ENCODE assay signal across 9 cellular contexts in genomic region chr1:37038079-37038702, GRCh38. TPM values are rescaled to one million over a fixed set of nuclear protein-coding genes. Genes with fewer than 3 reads are reported as not detected.
DNase-seq lines count a peak whose midpoint lies in the region; FAIRE-seq and TF ChIP-seq lines count a peak whose summit lies in the region.
"Had no signal": no experiment of that assay in that cellular context is flagged by ENCODE, and none has a peak within 500 bp of the region (broad histone marks: within the 10 kb centered on the region; RNA-seq: fewer than 3 reads in every experiment).

No MANE protein-coding gene starts in this region.

- H3K36me3 Mint-ChIP-seq in activated T-helper 2 cell treated with anti-CD3 and anti-CD28 coated beads, Interferon-gamma antibody, Interleukin-2, Interleukin-4, amounts not matched to agents 10 μg/mL and 5 μg/mL and 100 μg/mL, durations not matched to agents 14 hours and 24 hours and 36 hours (ENCODE audit: low read depth), result no peaks in the 10 kb centered on the region
- no peaks in the 10 kb centered on the region for H3K36me3 Mint-ChIP-seq in activated naive CD8-positive, alpha-beta T cell treated with anti-CD3 and anti-CD28 coated beads for 36 hours
- H3K36me3 Mint-ChIP-seq: T-cell had no signal

- intact Hi-C loops in activated T-helper 2 cell treated with anti-CD3 and anti-CD28 coated beads, Interferon-gamma antibody, Interleukin-2, Interleukin-4, amounts not matched to agents 10 μg/mL and 5 μg/mL and 100 μg/mL, durations not matched to agents 14 hours and 24 hours and 36 hours (cut with micrococcal nuclease), result no loop called here

- TF ChIP-seq POLR2A in GM12891 (IDR thresholded peaks at IDR 0.05; ENCODE audit: low read depth, low read length), result no peak

- DNase-seq in HFF-Myc (ENCODE audit: extremely low read depth, low read depth) (no peak), NCI-H446 (lab: John Stamatoyannopoulos, UW) (peak; percentile 77 to 88), dermis microvascular lymphatic vessel endothelial cell (ENCODE audit: low read depth in 2 of 2) (peak; percentile 4 to 25), putamen (ENCODE audit: low spot score) (peak; percentile 63), GM12891 (ENCODE audit: insufficient read length, low spot score) (no peak)
- no peak for DNase-seq in activated T-helper 2 cell treated with anti-CD3 and anti-CD28 coated beads, Interferon-gamma antibody, Interleukin-2, Interleukin-4, amounts not matched to agents 10 μg/mL and 5 μg/mL and 100 μg/mL, durations not matched to agents 14 hours and 24 hours and 36 hours (ENCODE audit: low spot score)
- DNase-seq in activated naive CD8-positive, alpha-beta T cell treated with anti-CD3 and anti-CD28 coated beads for 36 hours, result no peak
- DNase-seq: T-cell had no signal

- H3K4me1 Mint-ChIP-seq in activated T-helper 2 cell treated with anti-CD3 and anti-CD28 coated beads, Interferon-gamma antibody, Interleukin-2, Interleukin-4, amounts not matched to agents 10 μg/mL and 5 μg/mL and 100 μg/mL, durations not matched to agents 14 hours and 24 hours and 36 hours (ENCODE audit: low read depth), result peaks cover 3% of the 10 kb centered on the region
- H3K4me1 Mint-ChIP-seq in activated naive CD8-positive, alpha-beta T cell treated with anti-CD3 and anti-CD28 coated beads for 36 hours, result peaks cover 5% of the 10 kb centered on the region

- no peak overlapping the region for H3K4me3 ChIP-seq in HFF-Myc (replicated peaks; ENCODE audit: low read depth, low read length)

- H3K4me3 Mint-ChIP-seq in activated T-helper 2 cell treated with anti-CD3 and anti-CD28 coated beads, Interferon-gamma antibody, Interleukin-2, Interleukin-4, amounts not matched to agents 10 μg/mL and 5 μg/mL and 100 μg/mL, durations not matched to agents 14 hours and 24 hours and 36 hours (ENCODE audit: low read depth), result no peak overlapping the region
- no peak overlapping the region for H3K4me3 Mint-ChIP-seq in activated naive CD8-positive, alpha-beta T cell treated with anti-CD3 and anti-CD28 coated beads for 36 hours
- H3K4me3 Mint-ChIP-seq: T-cell had no signal

- no peaks in the 10 kb centered on the region for H3K9me3 Mint-ChIP-seq in activated T-helper 2 cell treated with anti-CD3 and anti-CD28 coated beads, Interferon-gamma antibody, Interleukin-2, Interleukin-4, amounts not matched to agents 10 μg/mL and 5 μg/mL and 100 μg/mL, durations not matched to agents 14 hours and 24 hours and 36 hours
- H3K9me3 Mint-ChIP-seq in activated naive CD8-positive, alpha-beta T cell treated with anti-CD3 and anti-CD28 coated beads for 36 hours, result no peaks in the 10 kb centered on the region
- H3K9me3 Mint-ChIP-seq: T-cell had no signal

- no peak for FAIRE-seq in GM12891 (lab: Jason Lieb, UNC)
- FAIRE-seq: endometrium had no signal

- H3K27me3 Mint-ChIP-seq in activated T-helper 2 cell treated with anti-CD3 and anti-CD28 coated beads, Interferon-gamma antibody, Interleukin-2, Interleukin-4, amounts not matched to agents 10 μg/mL and 5 μg/mL and 100 μg/mL, durations not matched to agents 14 hours and 24 hours and 36 hours (ENCODE audit: low read depth), result peaks cover 48% of the 10 kb centered on the region
- peaks cover 78% of the 10 kb centered on the region for H3K27me3 Mint-ChIP-seq in activated naive CD8-positive, alpha-beta T cell treated with anti-CD3 and anti-CD28 coated beads for 36 hours

- peak; percentile 3 for TF ChIP-seq CTCF in HFF-Myc (IDR thresholded peaks at IDR 0.05; ENCODE audit: low read depth, low read length, missing control alignments)

- no peak overlapping the region for H3K27ac Mint-ChIP-seq in activated T-helper 2 cell treated with anti-CD3 and anti-CD28 coated beads, Interferon-gamma antibody, Interleukin-2, Interleukin-4, amounts not matched to agents 10 μg/mL and 5 μg/mL and 100 μg/mL, durations not matched to agents 14 hours and 24 hours and 36 hours
- H3K27ac Mint-ChIP-seq in activated naive CD8-positive, alpha-beta T cell treated with anti-CD3 and anti-CD28 coated beads for 36 hours, result no peak overlapping the region
- H3K27ac Mint-ChIP-seq: T-cell had no signal

TF ChIP-seq in GM12891, 5 proteins besides CTCF, POLR2A, EP300 and RAD21:
- no peak for TF ChIP-seq TAF1 (IDR thresholded peaks at IDR 0.05; ENCODE audit: low read depth, low read length)
- no peak for TF ChIP-seq PAX5 (IDR thresholded peaks at IDR 0.05; ENCODE audit: insufficient read depth, low read length, severe bottlenecking)
- TF ChIP-seq SPI1 (IDR thresholded peaks at IDR 0.05; ENCODE audit: low read depth, low read length), result no peak
- no peak for TF ChIP-seq POLR2AphosphoS5 (IDR thresholded peaks at IDR 0.05; ENCODE audit: low read depth, low read length)
- TF ChIP-seq POU2F2 (IDR thresholded peaks at IDR 0.05; ENCODE audit: low read depth, low read length), result no peak
TF ChIP-seq in GM12891: peak in this region for 0.

RNA-seq across cellular contexts. Expression of gene GRIK3, which starts 3.9 kb away (rescaled TPM):
- total RNA-seq in dermis microvascular lymphatic vessel endothelial cell, result not detected in 2 replicates
- not detected in 2 replicates for total RNA-seq in activated T-helper 2 cell treated with anti-CD3 and anti-CD28 coated beads, Interferon-gamma antibody, Interleukin-2, Interleukin-4, amounts not matched to agents 10 μg/mL and 5 μg/mL and 100 μg/mL, durations not matched to agents 14 hours and 24 hours and 36 hours
- polyA plus RNA-seq in GM12891 (2012; ENCODE audit: low read depth, missing spikeins), result not detected
- total RNA-seq in activated naive CD8-positive, alpha-beta T cell treated with anti-CD3 and anti-CD28 coated beads for 36 hours, result not detected

Comparison
In these comparisons a context has a peak if more than half of its experiments do, and no peak if none do; other contexts are left out.
1. DNase-seq: peak in NCI-H446 (2 of 2), dermis microvascular lymphatic vessel endothelial cell (2 of 2) and putamen (single experiment); none in HFF-Myc (single experiment), activated T-helper 2 cell treated with anti-CD3 and anti-CD28 coated beads, Interferon-gamma antibody, Interleukin-2, Interleukin-4, amounts not matched to agents 10 μg/mL and 5 μg/mL and 100 μg/mL, durations not matched to agents 14 hours and 24 hours and 36 hours (single experiment), GM12891 (single experiment) and activated naive CD8-positive, alpha-beta T cell treated with anti-CD3 and anti-CD28 coated beads for 36 hours (single experiment).